Comparison of ENCODE assay signal across 27 cellular contexts in genomic region chr13:77522444-77522843, GRCh38. TPM values are rescaled to one million over a fixed set of nuclear protein-coding genes. Genes with fewer than 3 reads are reported as not detected.
DNase-seq lines count a peak whose midpoint lies in the region; ATAC-seq and TF ChIP-seq lines count a peak whose summit lies in the region.
"Had no signal": no experiment of that assay in that cellular context is flagged by ENCODE, and none has a peak within 500 bp of the region (broad histone marks: within the 10 kb centered on the region; RNA-seq: fewer than 3 reads in every experiment).

No MANE protein-coding gene starts in this region.

- H3K4me3 ChIP-seq in Caco-2 (ENCODE audit: low read depth, low read length) = no peak overlapping the region
- no peak overlapping the region for H3K4me3 ChIP-seq in RWPE2 (ENCODE audit: severe bottlenecking)
- no peak overlapping the region for H3K4me3 ChIP-seq in esophagus (ENCODE audit: low read depth in 1 of 2, low read length in 2 of 2)
- H3K4me3 ChIP-seq in H7 (ENCODE audit: insufficient read depth, low read depth, low read length) = no peak overlapping the region
- H3K4me3 ChIP-seq: adrenal gland, gastrocnemius medialis, tibial artery had no signal

- H3K27me3 ChIP-seq in Caco-2 (replicated peaks; ENCODE audit: control insufficient read depth, insufficient read depth, low read length) (no peaks in the 10 kb centered on the region), RWPE2 (ENCODE audit: insufficient read depth, poor library complexity, severe bottlenecking) (no peaks in the 10 kb centered on the region), esophagus (ENCODE audit: control insufficient read depth in 1 of 2, insufficient read depth in 2 of 2, low read length in 2 of 2) (no peaks in the 10 kb centered on the region), H7 (ENCODE audit: control insufficient read depth, insufficient read depth, low read length) (no peaks in the 10 kb centered on the region)
- H3K27me3 ChIP-seq: adrenal gland, gastrocnemius medialis, tibial artery had no signal

- TF ChIP-seq CTCF in Caco-2 (IDR thresholded peaks at IDR 0.05; ENCODE audit: insufficient read depth in 1 of 2, low read depth in 1 of 2, low read length in 1 of 2, severe bottlenecking in 1 of 2, unreplicated experiment in 1 of 2) (no peak), RWPE2 (IDR thresholded peaks at IDR 0.05; ENCODE audit: poor library complexity, severe bottlenecking) (peak; percentile 1), mesothelial cell of epicardium (IDR thresholded peaks at IDR 0.05; ENCODE audit: unreplicated experiment) (no peak)

- H3K27ac Mint-ChIP-seq in Caco-2 (ENCODE audit: unreplicated experiment) (peak overlapping the region; percentile 86), mesothelial cell of epicardium (peak overlapping the region; percentile 85)
- H3K27ac Mint-ChIP-seq: activated CD4-positive, alpha-beta T cell treated with anti-CD3 and anti-CD28 coated beads, Interleukin-2, amount 10 ng/mL, durations not matched to agents 24 days and 14 days; natural killer cell; stimulated activated naive CD8-positive, alpha-beta T cell treated with anti-CD3 and anti-CD28 coated beads, Interleukin-15, Interleukin-2, amounts not matched to agents 100 ng/mL and 50 ng/mL, for 24 hours had no signal

- POLR2A ChIA-PET in Caco-2 (lab: Charles Lee) = interaction anchor here (0.5 kb wide), 1 partner anchor 170 kb away, joined by 7 read pairs; no protein-coding TSS in a partner anchor

- H3K36me3 ChIP-seq in Caco-2 (ENCODE audit: control insufficient read depth, insufficient read depth, low read length) = no peaks in the 10 kb centered on the region
- H3K36me3 ChIP-seq in RWPE2 (ENCODE audit: low read depth) = no peaks in the 10 kb centered on the region
- H3K36me3 ChIP-seq in esophagus (ENCODE audit: control insufficient read depth in 2 of 2, insufficient read depth in 2 of 2, low read length in 1 of 2) = no peaks in the 10 kb centered on the region
- H3K36me3 ChIP-seq in H7 (replicated peaks; ENCODE audit: control insufficient read depth, insufficient read depth, low read length) = no peaks in the 10 kb centered on the region
- H3K36me3 ChIP-seq: adrenal gland, gastrocnemius medialis, tibial artery had no signal

- intact Hi-C loops in Caco-2 (cut with micrococcal nuclease; ENCODE audit: unreplicated experiment) = loop anchor here (1.0 to 2.0 kb wide), 3 partner anchors 13 to 43 kb away; partner anchors contain the start of gene SCEL

- H3K9me3 ChIP-seq in Caco-2 = no peaks in the 10 kb centered on the region
- H3K9me3 ChIP-seq in RWPE2 (ENCODE audit: severe bottlenecking) = no peaks in the 10 kb centered on the region
- no peaks in the 10 kb centered on the region for H3K9me3 ChIP-seq in esophagus (ENCODE audit: control insufficient read depth in 2 of 2, insufficient read depth in 1 of 2, low read depth in 1 of 2, low read length in 1 of 2)
- H3K9me3 ChIP-seq: adrenal gland, gastrocnemius medialis, tibial artery had no signal

- peaks cover 23% of the 10 kb centered on the region for H3K4me1 ChIP-seq in Caco-2
- H3K4me1 ChIP-seq in RWPE2 (ENCODE audit: insufficient read depth, poor library complexity, severe bottlenecking) = peaks cover 37% of the 10 kb centered on the region
- H3K4me1 ChIP-seq in esophagus (ENCODE audit: control insufficient read depth in 2 of 2, insufficient read depth in 2 of 2, low read length in 1 of 2) = peaks cover 0 to 2% of the 10 kb centered on the region in 2 donors
- H3K4me1 ChIP-seq: adrenal gland, gastrocnemius medialis, tibial artery had no signal

- H3K9me3 Mint-ChIP-seq in Caco-2 (ENCODE audit: unreplicated experiment) = no peaks in the 10 kb centered on the region
- H3K9me3 Mint-ChIP-seq in mesothelial cell of epicardium = no peaks in the 10 kb centered on the region
- H3K9me3 Mint-ChIP-seq: natural killer cell; stimulated activated naive CD8-positive, alpha-beta T cell treated with anti-CD3 and anti-CD28 coated beads, Interleukin-15, Interleukin-2, amounts not matched to agents 100 ng/mL and 50 ng/mL, for 24 hours had no signal

- H3K36me3 Mint-ChIP-seq in Caco-2 (ENCODE audit: insufficient read depth, unreplicated experiment) = no peaks in the 10 kb centered on the region
- H3K36me3 Mint-ChIP-seq in mesothelial cell of epicardium = no peaks in the 10 kb centered on the region
- H3K36me3 Mint-ChIP-seq: natural killer cell had no signal

- DNase-seq in Caco-2 (no peak), RWPE2 (ENCODE audit: low spot score) (no peak), mesothelial cell of epicardium (ENCODE audit: low spot score in 2 of 2, unreplicated experiment in 2 of 2) (no peak), H7 (no peak), HuH-7.5 (ENCODE audit: low spot score) (no peak), H4 (ENCODE audit: low spot score) (no peak)
- DNase-seq: activated CD4-positive, alpha-beta T cell treated with anti-CD3 and anti-CD28 coated beads, Interleukin-2, amount 10 ng/mL, durations not matched to agents 24 days and 14 days; activated naive CD4-positive, alpha-beta T cell treated with Interleukin-2 at 50 U/mL for 16 hours; activated T-cell treated with anti-CD3 and anti-CD28 coated beads, Interleukin-2, amount 50 U/mL, for 48 hours; DMS53; effector CD8-positive, alpha-beta T cell; gastrocnemius medialis; left colon; natural killer cell; NCI-H510A; tibial artery had no signal

- WGBS in esophagus, 2 donors = 59 to 71% methylated on average over 3 of the region's 3 CpGs

- no TSS peak for BruUV-seq in Caco-2 (replicated peaks; lab: Mats Ljungman, UMichigan)

- H3K4me1 Mint-ChIP-seq in Caco-2 (ENCODE audit: low read depth, unreplicated experiment) (peaks cover 25% of the 10 kb centered on the region), mesothelial cell of epicardium (peaks cover 38% of the 10 kb centered on the region)
- H3K4me1 Mint-ChIP-seq: natural killer cell had no signal

- no peak for ATAC-seq in RWPE2 (ENCODE audit: low read depth)
- ATAC-seq in GM18867 (IDR thresholded peaks at IDR 0.05; ENCODE audit: unreplicated experiment) = no peak
- ATAC-seq: gastrocnemius medialis, left colon, natural killer cell, Right ventricle myocardium inferior had no signal

- H3K27ac ChIP-seq in RWPE2 (ENCODE audit: poor library complexity, severe bottlenecking) (peak overlapping the region; percentile 97), esophagus (ENCODE audit: low read depth in 2 of 2, low read length in 1 of 2) (peak overlapping the region; percentile 34 to 89)
- H3K27ac ChIP-seq: adrenal gland, gastrocnemius medialis, tibial artery, VCaP had no signal

- CTCF ChIA-PET in Caco-2 (lab: Charles Lee) = interaction anchor here (0.8 to 1.6 kb wide), 2 partner anchors 15 to 29 kb away, joined by 3 read pairs; no protein-coding TSS in a partner anchor

- H3K27me3 Mint-ChIP-seq in Caco-2 (ENCODE audit: insufficient read depth, unreplicated experiment) (no peaks in the 10 kb centered on the region), mesothelial cell of epicardium (ENCODE audit: low read depth) (no peaks in the 10 kb centered on the region)
- H3K27me3 Mint-ChIP-seq: activated CD4-positive, alpha-beta T cell treated with anti-CD3 and anti-CD28 coated beads, Interleukin-2, amount 10 ng/mL, durations not matched to agents 24 days and 14 days had no signal

- H3K4me3 Mint-ChIP-seq in Caco-2 (ENCODE audit: unreplicated experiment) (peak overlapping the region; percentile 13), mesothelial cell of epicardium (no peak overlapping the region)
- H3K4me3 Mint-ChIP-seq: activated CD4-positive, alpha-beta T cell treated with anti-CD3 and anti-CD28 coated beads, Interleukin-2, amount 10 ng/mL, durations not matched to agents 24 days and 14 days; natural killer cell; stimulated activated naive CD8-positive, alpha-beta T cell treated with anti-CD3 and anti-CD28 coated beads, Interleukin-15, Interleukin-2, amounts not matched to agents 100 ng/mL and 50 ng/mL, for 24 hours had no signal

RNA-seq across cellular contexts. Expression of gene SCEL, which starts 13.1 kb away (rescaled TPM):
- total RNA-seq in Caco-2 (2022) (2.8 and 3.5 TPM in 2 replicates), mesothelial cell of epicardium (0.13 TPM in 1 of 3 replicates, not detected in the others)
- 100 to 1,000 TPM; 319 to 528 TPM for polyA plus RNA-seq in esophagus
- total RNA-seq in H7 (2014; rRNA removed; shearing (Covaris generic)) = not detected in 2 replicates
- not detected in 2 replicates for total RNA-seq in H4 (2014; rRNA removed; shearing (Covaris generic))
- total RNA-seq: activated CD4-positive, alpha-beta T cell treated with anti-CD3 and anti-CD28 coated beads, Interleukin-2, amount 10 ng/mL, durations not matched to agents 24 days and 14 days; G401; gastrocnemius medialis; LHCN-M2; mononuclear cell; natural killer cell; Right ventricle myocardium inferior; skeletal muscle tissue had no signal
- polyA plus RNA-seq: BJ had no signal
